ENCODE assay signal across 8 cellular contexts in genomic region chr5:72109625-72110024, GRCh38. TPM values are rescaled to one million over a fixed set of nuclear protein-coding genes. Genes with fewer than 3 reads are reported as not detected.
DNase-seq lines count a peak whose midpoint lies in the region; ATAC-seq and TF ChIP-seq lines count a peak whose summit lies in the region.

No MANE protein-coding gene starts in this region.

- no peak overlapping the region for H3K18ac ChIP-seq in trophoblast cell (ENCODE audit: low read length)

- ATAC-seq in GM21367 (IDR thresholded peaks at IDR 0.05; ENCODE audit: unreplicated experiment): no peak
- no peak for ATAC-seq in activated CD8-positive, alpha-beta T cell treated with anti-CD3 and anti-CD28 coated beads, Interleukin-2, amount 10 ng/mL, durations not matched to agents 7 days and 5 days

- no peak overlapping the region for H4K8ac ChIP-seq in trophoblast cell (ENCODE audit: low read depth, low read length)

- no peak overlapping the region for H3K4ac ChIP-seq in trophoblast cell (ENCODE audit: low read depth, low read length)

- no peak overlapping the region for H3K23ac ChIP-seq in trophoblast cell (ENCODE audit: low read length)

- H3K4me1 ChIP-seq in trophoblast cell (ENCODE audit: control insufficient read depth in 1 of 2, insufficient read depth in 2 of 2, low read length in 2 of 2): peaks cover 2 to 4% of the 10 kb centered on the region in 2 experiments

- POLR2A ChIA-PET in AG04449 (lab: Yijun Ruan, JAX): no interaction called here
- POLR2A ChIA-PET in activated CD8-positive, alpha-beta T cell treated with anti-CD3 and anti-CD28 coated beads, Interleukin-2, amount 10 ng/mL, durations not matched to agents 7 days and 5 days (lab: Charles Lee): no interaction called here

- peak overlapping the region; percentile 90 for H3K4me3 ChIP-seq in AG04449 (ENCODE audit: low read depth, low read length)
- peak overlapping the region; percentile 85 for H3K4me3 ChIP-seq in MG63
- no peak overlapping the region for H3K4me3 ChIP-seq in trophoblast cell (ENCODE audit: low read depth, low read length)

- no peak overlapping the region for H4K91ac ChIP-seq in trophoblast cell (ENCODE audit: low read depth, low read length)

- no peak overlapping the region for H2BK12ac ChIP-seq in trophoblast cell (ENCODE audit: low read length)

- H2BK5ac ChIP-seq in trophoblast cell (ENCODE audit: low read depth, low read length, poor library complexity): no peak overlapping the region

- CTCF ChIA-PET in AG04449 (lab: Yijun Ruan, JAX): interaction anchor here (0.8 to 4.2 kb wide), 11 partner anchors 11 to 327 kb away, joined by 3 to 17 read pairs (median 4); no protein-coding TSS in a partner anchor
- CTCF ChIA-PET in activated CD8-positive, alpha-beta T cell treated with anti-CD3 and anti-CD28 coated beads, Interleukin-2, amount 10 ng/mL, durations not matched to agents 7 days and 5 days (lab: Charles Lee): no interaction called here

- DNase-seq in AG04449 (ENCODE audit: low read depth, low spot score): no peak
- DNase-seq in MG63: no peak
- DNase-seq in caudate nucleus (lab: John Stamatoyannopoulos, UW): peak in 18 of 61 donors; percentile 12 to 65 (median 24)
- DNase-seq in medulla oblongata (ENCODE audit: extremely low spot score): peak; percentile 75
- no peak for DNase-seq in trophoblast cell
- no peak for DNase-seq in GM20000 (ENCODE audit: low spot score)
- DNase-seq in activated CD8-positive, alpha-beta T cell treated with anti-CD3 and anti-CD28 coated beads, Interleukin-2, amount 10 ng/mL, durations not matched to agents 7 days and 5 days: no peak

- H3K36me3 ChIP-seq in MG63 (peaks cover 49% of the 10 kb centered on the region), trophoblast cell (ENCODE audit: control insufficient read depth in 1 of 2, insufficient read depth in 2 of 2, low read length in 2 of 2) (peaks cover 0 to 4% of the 10 kb centered on the region in 2 experiments)

- H3K27ac Mint-ChIP-seq in activated CD8-positive, alpha-beta T cell treated with anti-CD3 and anti-CD28 coated beads, Interleukin-2, amount 10 ng/mL, durations not matched to agents 7 days and 5 days: no peak overlapping the region

- no peak overlapping the region for H2BK120ac ChIP-seq in trophoblast cell (ENCODE audit: insufficient read depth, low read length, poor library complexity)

- no peak overlapping the region for H2AFZ ChIP-seq in trophoblast cell (ENCODE audit: insufficient read depth, low read length, poor library complexity)

- H3K27ac ChIP-seq in caudate nucleus (ENCODE audit: low read depth, low read length): peak overlapping the region; percentile 50
- no peak overlapping the region for H3K27ac ChIP-seq in trophoblast cell (ENCODE audit: low read depth, low read length)

- H3K79me2 ChIP-seq in trophoblast cell (ENCODE audit: control insufficient read depth, insufficient read depth, low read length, poor library complexity): peaks cover 2% of the 10 kb centered on the region

- H3K4me3 Mint-ChIP-seq in activated CD8-positive, alpha-beta T cell treated with anti-CD3 and anti-CD28 coated beads, Interleukin-2, amount 10 ng/mL, durations not matched to agents 7 days and 5 days: no peak overlapping the region

- peaks cover 12% of the 10 kb centered on the region for H3K4me1 Mint-ChIP-seq in activated CD8-positive, alpha-beta T cell treated with anti-CD3 and anti-CD28 coated beads, Interleukin-2, amount 10 ng/mL, durations not matched to agents 7 days and 5 days (ENCODE audit: low read depth)

- H4K12ac ChIP-seq in trophoblast cell (ENCODE audit: low read depth, low read length): no peak overlapping the region

- WGBS in trophoblast cell (ENCODE audit: extremely low coverage, insufficient coverage, insufficient read length): no CpG with 5 or more reads among the region's 10 CpGs

- H3K27me3 ChIP-seq in MG63: no peaks in the 10 kb centered on the region; the same call in 1 of the 2 replicates
- no peaks in the 10 kb centered on the region for H3K27me3 ChIP-seq in trophoblast cell (ENCODE audit: insufficient read depth, low read length)

- peak; percentile 26 for TF ChIP-seq CTCF in AG04449 (IDR thresholded peaks at IDR 0.05; ENCODE audit: insufficient read depth, low read length, missing control alignments)
- TF ChIP-seq CTCF in GM20000 (IDR thresholded peaks at IDR 0.05; ENCODE audit: extremely low read depth, missing control alignments): no peak

- no peak overlapping the region for H3K14ac ChIP-seq in trophoblast cell (ENCODE audit: low read length)

- peaks cover 6% of the 10 kb centered on the region for H3K79me1 ChIP-seq in trophoblast cell (ENCODE audit: low read length)

- H3K9me3 Mint-ChIP-seq in activated CD8-positive, alpha-beta T cell treated with anti-CD3 and anti-CD28 coated beads, Interleukin-2, amount 10 ng/mL, durations not matched to agents 7 days and 5 days (ENCODE audit: insufficient read depth): no peaks in the 10 kb centered on the region

- no peaks in the 10 kb centered on the region for H3K36me3 Mint-ChIP-seq in activated CD8-positive, alpha-beta T cell treated with anti-CD3 and anti-CD28 coated beads, Interleukin-2, amount 10 ng/mL, durations not matched to agents 7 days and 5 days (ENCODE audit: low read depth)

- no peak overlapping the region for H3K9ac ChIP-seq in trophoblast cell (ENCODE audit: low read length)

- H3K9me3 ChIP-seq in MG63 (no peaks in the 10 kb centered on the region), trophoblast cell (ENCODE audit: insufficient read depth, low read depth, low read length) (no peaks in the 10 kb centered on the region)

- H3K4me2 ChIP-seq in trophoblast cell (ENCODE audit: low read length): no peak overlapping the region

- H3K27me3 Mint-ChIP-seq in activated CD8-positive, alpha-beta T cell treated with anti-CD3 and anti-CD28 coated beads, Interleukin-2, amount 10 ng/mL, durations not matched to agents 7 days and 5 days (ENCODE audit: low read depth): peaks cover 63% of the 10 kb centered on the region

- no peak overlapping the region for H2AK5ac ChIP-seq in trophoblast cell (ENCODE audit: low read length)

RNA-seq across cellular contexts. Expression of gene MAP1B, which starts 2.4 kb away (rescaled TPM):
- total RNA-seq in MG63 (2014; rRNA removed; shearing (Covaris generic); ENCODE audit: low replicate concordance): 45.2 and 52.1 TPM in 2 replicates
- 18.6 and 19.9 TPM in 2 replicates for polyA plus RNA-seq in trophoblast cell (2013)
- total RNA-seq in activated CD8-positive, alpha-beta T cell treated with anti-CD3 and anti-CD28 coated beads, Interleukin-2, amount 10 ng/mL, durations not matched to agents 7 days and 5 days: under 1 TPM in 1 of 2 experiments, not detected in 1; 0.03 TPM

Comparison
In these comparisons a context has a peak if more than half of its experiments do, and no peak if none do; other contexts are left out.
1. RNA of gene MAP1B, which starts 2.4 kb away (total RNA-seq): 45.2 to 52.1 TPM in MG63; 0.03 TPM in activated CD8-positive, alpha-beta T cell treated with anti-CD3 and anti-CD28 coated beads, Interleukin-2, amount 10 ng/mL, durations not matched to agents 7 days and 5 days; every median in the first group is over 10 times any median in the second.